In the genomic region with DNA sequence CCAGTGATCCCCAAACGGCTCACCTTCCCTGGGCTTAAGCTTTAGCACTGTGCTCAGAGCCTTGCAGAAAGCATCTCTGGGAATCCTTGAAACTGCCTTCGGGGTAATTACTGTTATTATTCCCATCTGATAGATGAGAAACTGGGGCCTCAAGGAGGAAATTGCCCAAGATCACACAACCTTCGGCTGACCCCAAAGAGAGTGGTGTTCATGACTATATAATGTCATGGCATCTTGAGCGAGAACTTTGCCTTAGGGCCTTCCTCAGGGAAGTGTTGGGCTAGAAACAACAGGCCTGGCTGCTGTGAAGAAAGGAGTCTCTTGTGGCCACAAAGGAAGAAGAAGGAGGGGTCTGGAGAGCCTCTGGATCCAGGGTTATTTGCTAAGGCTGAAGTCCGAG, we compare ENCODE assay signal across 30 cellular contexts.
"Had no signal": no experiment of that assay in that cellular context is flagged by ENCODE, and none has a peak within 500 bp of the region (broad histone marks: within the 10 kb centered on the region; RNA-seq: fewer than 3 reads in every experiment).

No MANE protein-coding gene starts in this region.

- H3K27ac Mint-ChIP-seq: activated CD4-positive, alpha-beta memory T cell treated with anti-CD3 and anti-CD28 coated beads for 36 hours; activated CD4-positive, alpha-beta T cell treated with anti-CD3 and anti-CD28 coated beads for 36 hours; activated CD4-positive, alpha-beta T cell treated with anti-CD3 and anti-CD28 coated beads, Interleukin-2, amount 10 ng/mL, durations not matched to agents 7 days and 5 days; activated naive CD4-positive, alpha-beta T cell treated with anti-CD3 and anti-CD28 coated beads for 36 hours; activated naive CD4-positive, alpha-beta T cell treated with anti-CD3 and anti-CD28 coated beads, Interleukin-2, amount 50 U/mL, for 72 hours; activated T-helper 1 cell treated with anti-CD3 and anti-CD28 coated beads, Interleukin-12 subunit alpha, Interleukin-12 subunit beta, Interleukin-2, Interleukin-4 antibody, amounts not matched to agents 30 ng/mL and 10 ng/mL and 1 ng/mL, durations not matched to agents 14 hours and 24 hours and 36 hours; T-helper 1 cell treated with Interleukin-12 subunit alpha and Interleukin-12 subunit beta and Interleukin-4 antibody, amounts not matched to agents 30 μg/mL and 1 μg/mL, for 36 hours; T-helper 2 cell treated with Interferon-gamma antibody and Interleukin-4, amounts not matched to agents 5 μg/mL and 100 μg/mL, for 36 hours; WTC11 had no signal

- DNase-seq: activated CD4-positive, alpha-beta memory T cell treated with anti-CD3 and anti-CD28 coated beads for 36 hours; activated CD4-positive, alpha-beta T cell treated with anti-CD3 and anti-CD28 coated beads for 36 hours; activated CD4-positive, alpha-beta T cell treated with anti-CD3 and anti-CD28 coated beads, Interleukin-2, amount 10 ng/mL, durations not matched to agents 7 days and 5 days; activated CD8-positive, alpha-beta memory T cell treated with anti-CD3 and anti-CD28 coated beads, Interleukin-2, amount 50 U/mL, for 4 hours; activated gamma-delta T cell treated with Interleukin-2 at 50 U/mL for 16 hours; activated naive CD4-positive, alpha-beta T cell treated with anti-CD3 and anti-CD28 coated beads for 36 hours; activated T-cell treated with anti-CD3 and anti-CD28 coated beads for 4 hours; activated T-cell treated with anti-CD3 and anti-CD28 coated beads, Interleukin-2, amount 50 U/mL, for 4 hours; adrenal gland; body of pancreas; central memory CD4-positive, alpha-beta T cell; Kasumi-1; KG1; NCI-H1105; NCI-H1417 treated with DMSO at 0.1 percent for 48 hours; NCI-H187 treated with DMSO at 0.1 percent for 48 hours; NCI-H2081; NCI-H345; NCI-H524 treated with DMSO at 0.1 percent for 48 hours; NCI-H748 treated with DMSO at 0.1 percent for 48 hours; NK-92 treated with Interleukin-12 subunit alpha and Interleukin-12 subunit beta, amount 100 ng/mL, for 24 hours; OCI-M1; SHP77; SJCRH30 had no signal

- H3K4me3 Mint-ChIP-seq: activated CD4-positive, alpha-beta memory T cell treated with anti-CD3 and anti-CD28 coated beads for 36 hours; activated CD4-positive, alpha-beta T cell treated with anti-CD3 and anti-CD28 coated beads for 36 hours; activated CD4-positive, alpha-beta T cell treated with anti-CD3 and anti-CD28 coated beads, Interleukin-2, amount 10 ng/mL, durations not matched to agents 7 days and 5 days; activated naive CD4-positive, alpha-beta T cell treated with anti-CD3 and anti-CD28 coated beads for 36 hours; activated T-cell treated with anti-CD3 and anti-CD28 coated beads, Interleukin-2, amount 50 U/mL, for 4 hours; activated T-helper 1 cell treated with anti-CD3 and anti-CD28 coated beads, Interleukin-12 subunit alpha, Interleukin-12 subunit beta, Interleukin-2, Interleukin-4 antibody, amounts not matched to agents 30 ng/mL and 10 ng/mL and 1 ng/mL, durations not matched to agents 14 hours and 24 hours and 36 hours; T-helper 1 cell treated with Interleukin-12 subunit alpha and Interleukin-12 subunit beta and Interleukin-4 antibody, amounts not matched to agents 30 μg/mL and 1 μg/mL, for 36 hours; T-helper 2 cell treated with Interferon-gamma antibody and Interleukin-4, amounts not matched to agents 5 μg/mL and 100 μg/mL, for 36 hours; WTC11 had no signal

- ATAC-seq: activated CD4-positive, alpha-beta T cell treated with anti-CD3 and anti-CD28 coated beads for 36 hours; activated CD4-positive, CD25-positive, alpha-beta regulatory T cell treated with anti-CD3 and anti-CD28 coated beads, Interleukin-2, amount 50 U/mL, for 24 hours; activated naive CD4-positive, alpha-beta T cell treated with anti-CD3 and anti-CD28 coated beads, Interleukin-2, amount 50 U/mL, for 72 hours; activated T-cell treated with anti-CD3 and anti-CD28 coated beads, Interleukin-2, amount 50 U/mL, for 4 hours; body of pancreas; WTC11 had no signal

- H3K36me3 Mint-ChIP-seq: WTC11 had no signal

- H3K27me3 Mint-ChIP-seq: activated CD4-positive, alpha-beta T cell treated with anti-CD3 and anti-CD28 coated beads for 36 hours; activated CD4-positive, alpha-beta T cell treated with anti-CD3 and anti-CD28 coated beads, Interleukin-2, amount 10 ng/mL, durations not matched to agents 7 days and 5 days had no signal
